Comparison of ENCODE assay signal across 23 cellular contexts in genomic region chr10:9895406-9895805, GRCh38.
"Had no signal": no experiment of that assay in that cellular context is flagged by ENCODE, and none has a peak within 500 bp of the region (broad histone marks: within the 10 kb centered on the region; RNA-seq: fewer than 3 reads in every experiment).

No MANE protein-coding gene starts in this region.

- ATAC-seq: effector memory CD8-positive, alpha-beta T cell; left lobe of liver; natural killer cell treated with Interleukin-12 subunit alpha and Interleukin-12 subunit beta and Interleukin-15 and Interleukin-18, amount 100 ng/mL, for 72 hours; sciatic nerve; stimulated activated effector memory CD8-positive, alpha-beta T cell treated with anti-CD3 and anti-CD28 coated beads, Interleukin-12 subunit alpha, Interleukin-12 subunit beta, amount 100 ng/mL, for 72 hours had no signal

- H3K27me3 ChIP-seq: esophagus squamous epithelium, right atrium auricular region, stomach, thyroid gland had no signal

- H3K27me3 Mint-ChIP-seq: effector memory CD8-positive, alpha-beta T cell; memory B cell; natural killer cell treated with Interleukin-12 subunit alpha and Interleukin-12 subunit beta and Interleukin-15 and Interleukin-18, amount 100 ng/mL, for 72 hours had no signal

- H3K36me3 ChIP-seq: esophagus squamous epithelium, prostate gland, right atrium auricular region, stomach, thyroid gland had no signal

- H3K27ac Mint-ChIP-seq: effector memory CD8-positive, alpha-beta T cell; memory B cell; naive B cell; natural killer cell treated with Interleukin-12 subunit alpha and Interleukin-12 subunit beta and Interleukin-15 and Interleukin-18, amount 100 ng/mL, for 72 hours; stimulated activated effector memory CD8-positive, alpha-beta T cell treated with anti-CD3 and anti-CD28 coated beads, Interleukin-12 subunit alpha, Interleukin-12 subunit beta, amount 100 ng/mL, for 72 hours had no signal

- H3K9me3 ChIP-seq: esophagus squamous epithelium, prostate gland, thyroid gland had no signal

- DNase-seq: cortex of kidney; effector memory CD8-positive, alpha-beta T cell; erythroblast; esophagus squamous epithelium; foreskin melanocyte; kidney; naive B cell; stimulated activated CD4-positive, alpha-beta T cell treated with anti-CD3 and anti-CD28 coated beads, Interleukin-2, amount 100 ng/mL, for 24 hours; stimulated activated CD4-positive, alpha-beta T cell treated with anti-CD3 and anti-CD28 coated beads, Interleukin-4, amount 100 ng/mL, for 24 hours; stimulated activated naive CD4-positive, alpha-beta T cell treated with Interleukin-2 at 50 U/mL for 16 hours; stomach; thyroid gland; trophoblast cell had no signal

- FAIRE-seq: endometrium, kidney had no signal

- H3K27ac ChIP-seq: esophagus squamous epithelium, prostate gland, right atrium auricular region, stomach, thyroid gland had no signal

- H3K36me3 Mint-ChIP-seq: memory B cell; naive B cell; natural killer cell treated with Interleukin-12 subunit alpha and Interleukin-12 subunit beta and Interleukin-15 and Interleukin-18, amount 100 ng/mL, for 72 hours; stimulated activated effector memory CD8-positive, alpha-beta T cell treated with anti-CD3 and anti-CD28 coated beads, Interleukin-12 subunit alpha, Interleukin-12 subunit beta, amount 100 ng/mL, for 72 hours had no signal

- H3K4me1 Mint-ChIP-seq: memory B cell; neural crest cell; stimulated activated effector memory CD8-positive, alpha-beta T cell treated with anti-CD3 and anti-CD28 coated beads, Interleukin-12 subunit alpha, Interleukin-12 subunit beta, amount 100 ng/mL, for 72 hours had no signal

- H3K4me1 ChIP-seq: esophagus squamous epithelium, prostate gland, right atrium auricular region, stomach, thyroid gland had no signal

- H3K4me3 Mint-ChIP-seq: effector memory CD8-positive, alpha-beta T cell; memory B cell; naive B cell; natural killer cell treated with Interleukin-12 subunit alpha and Interleukin-12 subunit beta and Interleukin-15 and Interleukin-18, amount 100 ng/mL, for 72 hours; neural crest cell; stimulated activated effector memory CD8-positive, alpha-beta T cell treated with anti-CD3 and anti-CD28 coated beads, Interleukin-12 subunit alpha, Interleukin-12 subunit beta, amount 100 ng/mL, for 72 hours had no signal

- H3K4me3 ChIP-seq: esophagus squamous epithelium, lung, prostate gland, right atrium auricular region, stomach, thyroid gland had no signal
